Comparison of ENCODE assay signal across 1 cellular context in the genomic region with DNA sequence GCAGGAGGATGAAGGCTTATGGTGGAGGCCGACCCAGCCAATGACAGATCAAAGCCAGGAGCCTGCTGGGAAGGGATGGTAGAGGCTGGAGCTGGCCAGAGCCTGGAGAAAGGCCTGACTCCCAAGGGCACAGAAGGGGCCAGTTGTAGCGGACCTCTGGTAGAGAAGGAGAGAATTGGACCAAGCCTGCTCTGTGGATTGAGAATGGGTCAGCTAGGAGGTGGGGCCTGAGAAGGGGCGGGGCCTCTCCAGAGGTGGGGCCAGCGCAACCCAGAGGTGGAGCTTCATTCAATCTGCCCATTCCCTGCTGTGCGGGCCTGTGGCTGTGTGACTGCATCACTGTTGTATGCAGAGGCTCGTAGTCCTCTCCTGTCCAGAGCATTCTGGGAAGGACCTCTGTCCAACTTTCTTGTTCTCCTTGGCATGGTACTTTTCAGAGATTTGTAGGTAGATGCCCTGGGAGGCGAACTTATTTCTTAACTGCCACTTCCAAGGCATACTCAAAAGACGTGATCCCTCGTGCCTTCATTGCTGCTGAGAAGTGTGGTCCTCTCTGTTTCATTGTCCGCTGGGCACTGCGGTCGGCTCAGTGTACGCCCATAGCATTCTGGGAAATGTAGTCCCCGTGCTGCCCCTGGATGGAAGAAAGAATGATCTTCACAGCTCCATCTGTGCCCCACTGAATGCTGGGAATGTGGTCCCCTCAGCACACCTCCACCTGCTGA.
TF ChIP-seq lines count a peak whose summit lies in the region.

No MANE protein-coding gene starts in this region.

TF ChIP-seq in IMR-90, 13 proteins besides CTCF, POLR2A, EP300 and RAD21 (continued from another document):
- no peak for TF ChIP-seq MXI1 (IDR thresholded peaks at IDR 0.05; ENCODE audit: borderline replicate concordance, low read depth, low read length)
